ENCODE assay signal across 10 cellular contexts in genomic region chr3:194986208-194987043, GRCh38.
DNase-seq lines count a peak whose midpoint lies in the region; ATAC-seq and TF ChIP-seq lines count a peak whose summit lies in the region.
"Had no signal": no experiment of that assay in that cellular context is flagged by ENCODE, and none has a peak within 500 bp of the region (broad histone marks: within the 10 kb centered on the region; RNA-seq: fewer than 3 reads in every experiment).

No MANE protein-coding gene starts in this region.

- H3K9me3 ChIP-seq in A673 (ENCODE audit: low read depth, low read length, poor library complexity, severe bottlenecking): peaks cover 5% of the 10 kb centered on the region

- no peaks in the 10 kb centered on the region for H3K9me3 Mint-ChIP-seq in activated B cell treated with CpG ODN at 0.5 μM for 24 hours
- H3K9me3 Mint-ChIP-seq in activated CD4-positive, alpha-beta memory T cell treated with anti-CD3 and anti-CD28 coated beads for 36 hours: peaks cover 8% of the 10 kb centered on the region
- peaks cover 0 to 12% (median 4%) of the 10 kb centered on the region in 9 donors for H3K9me3 Mint-ChIP-seq in naive thymus-derived CD8-positive, alpha-beta T cell

- peaks cover 20% of the 10 kb centered on the region for H3K4me1 ChIP-seq in A673 (ENCODE audit: insufficient read depth, low read length, poor library complexity, severe bottlenecking)

- BruUV-seq in A673 (replicated peaks; lab: Mats Ljungman, UMichigan): no TSS peak

- no peaks in the 10 kb centered on the region for H3K36me3 Mint-ChIP-seq in activated B cell treated with CpG ODN at 0.5 μM for 24 hours (ENCODE audit: low read depth)
- H3K36me3 Mint-ChIP-seq in activated CD4-positive, alpha-beta memory T cell treated with anti-CD3 and anti-CD28 coated beads for 36 hours: no peaks in the 10 kb centered on the region
- H3K36me3 Mint-ChIP-seq in naive thymus-derived CD8-positive, alpha-beta T cell: peaks cover 0 to 5% (median 0%) of the 10 kb centered on the region in 3 donors

- H3K27ac Mint-ChIP-seq in activated B cell treated with CpG ODN at 0.5 μM for 24 hours: peak overlapping the region; percentile 3
- no peak overlapping the region for H3K27ac Mint-ChIP-seq in activated CD4-positive, alpha-beta memory T cell treated with anti-CD3 and anti-CD28 coated beads for 36 hours
- H3K27ac Mint-ChIP-seq in naive thymus-derived CD8-positive, alpha-beta T cell: peak overlapping the region in 1 of 10 donors; percentile 72

- H3K4me3 Mint-ChIP-seq in activated B cell treated with CpG ODN at 0.5 μM for 24 hours: no peak overlapping the region
- no peak overlapping the region for H3K4me3 Mint-ChIP-seq in activated CD4-positive, alpha-beta memory T cell treated with anti-CD3 and anti-CD28 coated beads for 36 hours
- H3K4me3 Mint-ChIP-seq in naive thymus-derived CD8-positive, alpha-beta T cell: no peak overlapping the region

- H3K27ac ChIP-seq in A673 (ENCODE audit: low read depth, low read length, poor library complexity, severe bottlenecking): peak overlapping the region; percentile 56
- H3K27ac ChIP-seq: brain microvascular endothelial cell had no signal

- intact Hi-C loops in A673 (cut with micrococcal nuclease; ENCODE audit: unreplicated experiment): no loop called here
- intact Hi-C loops in activated B cell treated with CpG ODN at 0.5 μM for 24 hours (cut with micrococcal nuclease): no loop called here
- intact Hi-C loops in activated CD4-positive, alpha-beta memory T cell treated with anti-CD3 and anti-CD28 coated beads for 36 hours (cut with micrococcal nuclease): no loop called here

- H3K4me1 Mint-ChIP-seq in activated B cell treated with CpG ODN at 0.5 μM for 24 hours: no peaks in the 10 kb centered on the region
- H3K4me1 Mint-ChIP-seq in activated CD4-positive, alpha-beta memory T cell treated with anti-CD3 and anti-CD28 coated beads for 36 hours (ENCODE audit: low read depth): no peaks in the 10 kb centered on the region
- peaks cover 0 to 4% (median 1%) of the 10 kb centered on the region in 4 donors for H3K4me1 Mint-ChIP-seq in naive thymus-derived CD8-positive, alpha-beta T cell

- H3K27me3 Mint-ChIP-seq in activated B cell treated with CpG ODN at 0.5 μM for 24 hours: peaks cover 11% of the 10 kb centered on the region
- peaks cover 13% of the 10 kb centered on the region for H3K27me3 Mint-ChIP-seq in activated CD4-positive, alpha-beta memory T cell treated with anti-CD3 and anti-CD28 coated beads for 36 hours
- H3K27me3 Mint-ChIP-seq in naive thymus-derived CD8-positive, alpha-beta T cell: peaks cover 9 to 30% (median 16%) of the 10 kb centered on the region in 5 donors

- no peak for TF ChIP-seq CTCF in A673 (conservative IDR thresholded peaks at IDR 0.05; ENCODE audit: low read depth, low read length)
- no peak for TF ChIP-seq CTCF in activated B cell treated with CpG ODN at 0.5 μM for 24 hours (IDR thresholded peaks at IDR 0.05)
- TF ChIP-seq CTCF in foreskin fibroblast (IDR thresholded peaks at IDR 0.05; ENCODE audit: low read depth, low read length): no peak

- CTCF ChIA-PET in A673 (lab: Charles Lee) (no interaction called here), activated B cell treated with CpG ODN at 0.5 μM for 24 hours (lab: Charles Lee) (no interaction called here)
- CTCF ChIA-PET in activated CD4-positive, alpha-beta memory T cell treated with anti-CD3 and anti-CD28 coated beads for 36 hours (lab: Charles Lee): interaction anchor here (1.4 kb wide), 1 partner anchor 304 kb away, joined by 3 read pairs; no protein-coding TSS in a partner anchor

- H3K27me3 ChIP-seq in A673 (replicated peaks; ENCODE audit: insufficient read depth, low read depth, low read length, poor library complexity): no peaks in the 10 kb centered on the region
- H3K27me3 ChIP-seq: brain microvascular endothelial cell had no signal

- H3K4me3 ChIP-seq in A673 (ENCODE audit: low read depth, low read length, poor library complexity, severe bottlenecking) (no peak overlapping the region), foreskin fibroblast (ENCODE audit: low read depth in 1 of 2, low read length in 2 of 2) (no peak overlapping the region)

- no peaks in the 10 kb centered on the region for H3K36me3 ChIP-seq in A673 (ENCODE audit: insufficient read depth, low read length, poor library complexity, severe bottlenecking)
- H3K36me3 ChIP-seq: brain microvascular endothelial cell had no signal

- ATAC-seq in activated B cell treated with CpG ODN at 0.5 μM for 24 hours (ENCODE audit: low read depth): no peak
- ATAC-seq in naive thymus-derived CD8-positive, alpha-beta T cell: no peak

- POLR2A ChIA-PET in A673 (lab: Charles Lee; ENCODE audit: low non-redundant PET): no interaction called here
- POLR2A ChIA-PET in activated B cell treated with CpG ODN at 0.5 μM for 24 hours (lab: Charles Lee): no interaction called here
- POLR2A ChIA-PET in activated CD4-positive, alpha-beta memory T cell treated with anti-CD3 and anti-CD28 coated beads for 36 hours (lab: Charles Lee): no interaction called here
- POLR2A ChIA-PET in naive thymus-derived CD8-positive, alpha-beta T cell (lab: Charles Lee): no interaction called here

- DNase-seq in A673 (ENCODE audit: low spot score): peak; percentile 92
- DNase-seq in M059J (ENCODE audit: low read depth): peak; percentile 92
- DNase-seq in activated B cell treated with CpG ODN at 0.5 μM for 24 hours: no peak
- peak; percentile 90 for DNase-seq in kidney tubule cell (ENCODE audit: low spot score)
- DNase-seq in activated CD4-positive, alpha-beta memory T cell treated with anti-CD3 and anti-CD28 coated beads for 36 hours: no peak
- DNase-seq in foreskin fibroblast: no peak
- no peak for DNase-seq in stimulated activated CD4-positive, alpha-beta T cell treated with anti-CD3 and anti-CD28 coated beads, Interleukin-1b, Interleukin-23, amount 100 ng/mL, for 48 hours
- DNase-seq in naive thymus-derived CD8-positive, alpha-beta T cell: no peak
- DNase-seq: brain microvascular endothelial cell, EL had no signal

Comparison
In these comparisons a context has a peak if more than half of its experiments do, and no peak if none do; other contexts are left out.
1. DNase-seq: peak in A673 (single experiment), M059J (single experiment) and kidney tubule cell (single experiment); none in activated B cell treated with CpG ODN at 0.5 μM for 24 hours (single experiment), activated CD4-positive, alpha-beta memory T cell treated with anti-CD3 and anti-CD28 coated beads for 36 hours (single experiment), foreskin fibroblast (0 of 2), stimulated activated CD4-positive, alpha-beta T cell treated with anti-CD3 and anti-CD28 coated beads, Interleukin-1b, Interleukin-23, amount 100 ng/mL, for 48 hours (single experiment) and naive thymus-derived CD8-positive, alpha-beta T cell (0 of 10).